Comparison of ENCODE assay signal across 7 cellular contexts in genomic region chr10:98908868-98909267, GRCh38.
"Had no signal": no experiment of that assay in that cellular context is flagged by ENCODE, and none has a peak within 500 bp of the region (broad histone marks: within the 10 kb centered on the region; RNA-seq: fewer than 3 reads in every experiment).

No MANE protein-coding gene starts in this region.

- H3K9ac ChIP-seq: GM23248 had no signal

- H2AFZ ChIP-seq: GM23248 had no signal

- H3K4me1 Mint-ChIP-seq: H9 had no signal

- H3K9me3 Mint-ChIP-seq: H9 had no signal

- H3K4me3 ChIP-seq: GM23248 had no signal

- FAIRE-seq: H1, H54, HTR-8/SVneo had no signal

- H3K27ac ChIP-seq: GM23248 had no signal

- H3K4me3 Mint-ChIP-seq: H9 had no signal

- DNase-seq: GM23248, H9, HCEC 1CT, IMR-90 had no signal
